8 cellular contexts compared by ENCODE assay signal in genomic region chr7:66075590-66076458, GRCh38. TPM values are rescaled to one million over a fixed set of nuclear protein-coding genes. Genes with fewer than 3 reads are reported as not detected.
DNase-seq lines count a peak whose midpoint lies in the region; ATAC-seq and TF ChIP-seq lines count a peak whose summit lies in the region.

ASL (plus strand) TSS chr7:66075819; CDS start chr7:66076082, 263 bp downstream.

- H3K4me2 ChIP-seq in KMS-11: peak within 1 kb of the TSS; percentile 66

- peaks cover 25% of the 10 kb centered on the region for H3K4me1 ChIP-seq in KMS-11 (ENCODE audit: low read depth, poor library complexity, severe bottlenecking)
- H3K4me1 ChIP-seq in naive thymus-derived CD4-positive, alpha-beta T cell (ENCODE audit: control insufficient read depth in 2 of 2, insufficient read depth in 2 of 2, low read length in 2 of 2): peaks cover 6 to 7% of the 10 kb centered on the region in 2 donors

- no peaks in the 10 kb centered on the region for H3K9me3 ChIP-seq in naive thymus-derived CD4-positive, alpha-beta T cell (ENCODE audit: control insufficient read depth in 2 of 3, low read length in 3 of 3)

- CTCF ChIA-PET in naive thymus-derived CD4-positive, alpha-beta T cell (lab: Charles Lee): interaction anchor here (0.6 kb wide), 1 partner anchor 219 kb away, joined by 3 read pairs; no protein-coding TSS in a partner anchor

- intact Hi-C loops in naive thymus-derived CD4-positive, alpha-beta T cell (cut with micrococcal nuclease): loop anchor here (1.0 to 10.0 kb wide), 10 partner anchors 23 to 552 kb away; partner anchors contain the start of genes CRCP (in 2 of the 2), GUSB (in 2 of the 2), KCTD7 (in 1 of the 2) and VKORC1L1 (in 1 of the 2)

- H3K27ac ChIP-seq in KMS-11: no peak within 1 kb of the TSS
- peak within 1 kb of the TSS; percentile 69 for H3K27ac ChIP-seq in naive thymus-derived CD4-positive, alpha-beta T cell (ENCODE audit: low read depth, low read length)

- H2AFZ ChIP-seq in KMS-11 (ENCODE audit: low read depth): peak within 1 kb of the TSS; percentile 96

- peaks cover 0 to 2% (median 0%) of the 10 kb centered on the region in 5 donors for H3K27me3 Mint-ChIP-seq in naive thymus-derived CD4-positive, alpha-beta T cell
- H3K27me3 Mint-ChIP-seq in stimulated activated memory B cell treated with anti-CD40 and anti-IgM and Interleukin-4, amounts not matched to agents 10 μg/mL and 1 μg/mL and 100 μg/mL, for 72 hours: no peaks in the 10 kb centered on the region

- no peaks in the 10 kb centered on the region for H3K27me3 ChIP-seq in KMS-11 (ENCODE audit: insufficient read depth, low read depth)
- no peaks in the 10 kb centered on the region for H3K27me3 ChIP-seq in naive thymus-derived CD4-positive, alpha-beta T cell (ENCODE audit: control insufficient read depth in 2 of 2, insufficient read depth in 2 of 2, low read length in 2 of 2)

- H3K79me2 ChIP-seq in KMS-11 (ENCODE audit: insufficient read depth, low read depth): no peaks in the 10 kb centered on the region

- H3K9me3 Mint-ChIP-seq in naive thymus-derived CD4-positive, alpha-beta T cell: peaks cover 0 to 1% (median 0%) of the 10 kb centered on the region in 11 donors
- H3K9me3 Mint-ChIP-seq in stimulated activated memory B cell treated with anti-CD40 and anti-IgM and Interleukin-4, amounts not matched to agents 10 μg/mL and 1 μg/mL and 100 μg/mL, for 72 hours: no peaks in the 10 kb centered on the region

- POLR2A ChIA-PET in naive thymus-derived CD4-positive, alpha-beta T cell (lab: Charles Lee): interaction anchor here (0.9 to 1.5 kb wide), 3 partner anchors 12 to 418 kb away, joined by 3 read pairs; partner anchors contain the start of gene CRCP

- H3K9ac ChIP-seq in KMS-11: peak within 1 kb of the TSS; percentile 72; the same call in 1 of the 2 replicates

- no peaks in the 10 kb centered on the region for H4K20me1 ChIP-seq in KMS-11 (ENCODE audit: insufficient read depth)

- DNase-seq in DMS79 treated with DMSO at 0.1 percent for 48 hours (lab: John Stamatoyannopoulos, UW): peak; percentile 71
- DNase-seq in RKO (ENCODE audit: low spot score): peak; percentile 92
- peak; percentile 62 to 83 for DNase-seq in activated T-helper 1 cell treated with anti-CD3 and anti-CD28 coated beads, Interleukin-2, amount 50 U/mL, for 16 hours (ENCODE audit: low read depth in 1 of 2, low spot score in 1 of 2)
- DNase-seq in fibroblast of gingiva (ENCODE audit: low read depth): peak; percentile 89
- DNase-seq in naive thymus-derived CD4-positive, alpha-beta T cell: peak; percentile 71 to 96 (median 78)

- H3K27ac Mint-ChIP-seq in naive thymus-derived CD4-positive, alpha-beta T cell: peak within 1 kb of the TSS in 8 of 9 donors; percentile 42 to 89 (median 77)
- H3K27ac Mint-ChIP-seq in stimulated activated memory B cell treated with anti-CD40 and anti-IgM and Interleukin-4, amounts not matched to agents 10 μg/mL and 1 μg/mL and 100 μg/mL, for 72 hours: peak within 1 kb of the TSS; percentile 87

- peak; percentile 98 for ATAC-seq in GM21737 (IDR thresholded peaks at IDR 0.05; ENCODE audit: unreplicated experiment)
- peak; percentile 99 for ATAC-seq in naive thymus-derived CD4-positive, alpha-beta T cell
- peak; percentile 99 for ATAC-seq in stimulated activated memory B cell treated with anti-CD40 and anti-IgM and Interleukin-4, amounts not matched to agents 10 μg/mL and 1 μg/mL and 100 μg/mL, for 72 hours

- H3K36me3 Mint-ChIP-seq in naive thymus-derived CD4-positive, alpha-beta T cell: peaks cover 0 to 2% (median 0%) of the 10 kb centered on the region in 5 donors
- peaks cover 6% of the 10 kb centered on the region for H3K36me3 Mint-ChIP-seq in stimulated activated memory B cell treated with anti-CD40 and anti-IgM and Interleukin-4, amounts not matched to agents 10 μg/mL and 1 μg/mL and 100 μg/mL, for 72 hours

- no peak within 1 kb of the TSS for H3K4me3 ChIP-seq in KMS-11 (IDR thresholded peaks at IDR 0.05; ENCODE audit: insufficient read depth, low read depth, low read length)
- H3K4me3 ChIP-seq in naive thymus-derived CD4-positive, alpha-beta T cell (ENCODE audit: low read length): peak within 1 kb of the TSS; percentile 83

- no peaks in the 10 kb centered on the region for H3K36me3 ChIP-seq in KMS-11 (ENCODE audit: insufficient read depth)
- H3K36me3 ChIP-seq in naive thymus-derived CD4-positive, alpha-beta T cell (ENCODE audit: control insufficient read depth in 2 of 3, insufficient read depth in 3 of 3, low read length in 3 of 3): no peaks in the 10 kb centered on the region

- H3K4me3 Mint-ChIP-seq in naive thymus-derived CD4-positive, alpha-beta T cell: peak within 1 kb of the TSS; percentile 80 to 96 (median 87)
- H3K4me3 Mint-ChIP-seq in stimulated activated memory B cell treated with anti-CD40 and anti-IgM and Interleukin-4, amounts not matched to agents 10 μg/mL and 1 μg/mL and 100 μg/mL, for 72 hours: peak within 1 kb of the TSS; percentile 88

- TF ChIP-seq CTCF in KMS-11 (conservative IDR thresholded peaks at IDR 0.05; ENCODE audit: low read depth, low read length): no peak

- peaks cover 5 to 20% (median 19%) of the 10 kb centered on the region in 7 donors for H3K4me1 Mint-ChIP-seq in naive thymus-derived CD4-positive, alpha-beta T cell
- H3K4me1 Mint-ChIP-seq in stimulated activated memory B cell treated with anti-CD40 and anti-IgM and Interleukin-4, amounts not matched to agents 10 μg/mL and 1 μg/mL and 100 μg/mL, for 72 hours: peaks cover 21% of the 10 kb centered on the region

RNA-seq across cellular contexts. Expression of gene ASL, which starts in this region (rescaled TPM):
- total RNA-seq in naive thymus-derived CD4-positive, alpha-beta T cell: 10 to 100 TPM; 11.3 to 29.7 (median 12.8) TPM
- 1 to 10 TPM; 4.9 to 6.7 TPM for polyA plus RNA-seq in naive thymus-derived CD4-positive, alpha-beta T cell
